8 cellular contexts compared by ENCODE assay signal in the genomic region with DNA sequence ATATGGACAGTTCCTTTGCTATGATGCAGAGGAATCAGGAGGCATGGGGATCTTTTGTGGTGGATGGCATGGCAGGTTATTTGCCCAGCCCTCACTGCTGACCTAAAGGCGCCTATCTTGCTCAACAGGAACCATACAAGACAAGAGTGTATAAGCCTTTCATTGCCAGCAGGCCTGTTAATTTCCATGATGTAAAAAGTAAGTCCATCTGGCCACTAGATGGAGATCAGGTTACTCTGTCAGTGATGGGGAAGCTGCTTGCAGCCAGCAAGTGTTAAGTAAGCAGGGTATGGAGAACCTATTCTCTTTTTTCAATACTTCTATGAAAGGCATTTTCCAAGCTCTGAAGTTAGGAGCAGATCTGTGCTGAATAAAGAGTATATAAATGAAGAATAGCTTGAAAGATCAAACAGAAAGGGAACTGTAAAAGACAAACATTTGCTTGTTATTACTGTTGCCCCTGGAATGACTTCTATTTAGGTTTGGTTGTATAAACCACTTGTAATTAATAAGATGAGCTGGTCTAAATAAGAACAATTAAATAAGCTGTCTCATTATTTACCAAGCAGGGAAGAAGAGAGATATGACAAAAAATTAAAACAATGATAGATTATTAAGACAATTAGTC.
DNase-seq lines count a peak whose midpoint lies in the region; ATAC-seq, FAIRE-seq and TF ChIP-seq lines count a peak whose summit lies in the region.

No MANE protein-coding gene starts in this region.

- TF ChIP-seq POLR2A in A549 (IDR thresholded peaks at IDR 0.05; ENCODE audit: low read length) (no peak), NB4 (IDR thresholded peaks at IDR 0.05; ENCODE audit: extremely low read depth, insufficient read length) (no peak)

- H2AFZ ChIP-seq in keratinocyte (ENCODE audit: control insufficient read depth, low read length), result no peak overlapping the region

- peak; percentile 78 for TF ChIP-seq CTCF in A549 (IDR thresholded peaks at IDR 0.05)
- TF ChIP-seq CTCF in GM10248 (IDR thresholded peaks at IDR 0.05; ENCODE audit: control extremely low read depth, extremely low read depth, low read depth, missing control alignments), result peak; percentile 70
- peak; percentile 91 for TF ChIP-seq CTCF in HFFc6 (IDR thresholded peaks at IDR 0.05)
- peak; percentile 68 for TF ChIP-seq CTCF in NB4 (IDR thresholded peaks at IDR 0.05; ENCODE audit: low read depth, low read length)
- peak; percentile 71 to 83 (median 78) for TF ChIP-seq CTCF in keratinocyte (optimal IDR thresholded peaks at IDR 0.05 in 1 of 3, IDR thresholded peaks at IDR 0.05 in 1 of 3, conservative IDR thresholded peaks at IDR 0.05 in 1 of 3; ENCODE audit: extremely low read depth in 1 of 3, insufficient read depth in 2 of 3, low read length in 3 of 3)

- no peak overlapping the region for H3K9ac ChIP-seq in keratinocyte (ENCODE audit: control insufficient read depth, extremely low read depth, insufficient read depth, low read length)

- H3K4me3 ChIP-seq in A549 (no peak overlapping the region), NB4 (ENCODE audit: low read depth, low read length) (no peak overlapping the region), keratinocyte (ENCODE audit: control insufficient read depth in 2 of 3, extremely low read depth in 1 of 3, insufficient read depth in 2 of 3, low read depth in 1 of 3, low read length in 3 of 3) (no peak overlapping the region)

- peaks cover 23% of the 10 kb centered on the region for H3K4me1 ChIP-seq in A549
- H3K4me1 ChIP-seq in keratinocyte (ENCODE audit: control insufficient read depth, extremely low read depth, insufficient read depth, low read length), result no peaks in the 10 kb centered on the region

- CTCF ChIA-PET in A549 (lab: Yijun Ruan, JAX), result interaction anchor here (0.6 to 3.7 kb wide), 50 partner anchors 9 to 1176 kb away, joined by 3 to 29 read pairs (median 3); partner anchors contain the start of gene DGKH
- CTCF ChIA-PET in GM10248 (lab: Yijun Ruan, JAX), result interaction anchor here (0.7 to 7.8 kb wide), 53 partner anchors 9 to 567 kb away, joined by 3 to 96 read pairs (median 4); no protein-coding TSS in a partner anchor

- H3K27me3 Mint-ChIP-seq in HFFc6 (ENCODE audit: insufficient read depth), result no peaks in the 10 kb centered on the region
- no peaks in the 10 kb centered on the region for H3K27me3 Mint-ChIP-seq in central memory CD8-positive, alpha-beta T cell
- H3K27me3 Mint-ChIP-seq in stimulated activated naive CD8-positive, alpha-beta T cell treated with anti-CD3 and anti-CD28 coated beads, Interleukin-15, amount 100 ng/mL, for 72 hours, result no peaks in the 10 kb centered on the region

- no peaks in the 10 kb centered on the region for H3K9me1 ChIP-seq in keratinocyte (ENCODE audit: control insufficient read depth, extremely low read depth, insufficient read depth, low read length)

- H3K36me3 Mint-ChIP-seq in HFFc6 (ENCODE audit: low read depth), result no peaks in the 10 kb centered on the region
- H3K36me3 Mint-ChIP-seq in central memory CD8-positive, alpha-beta T cell (ENCODE audit: insufficient read depth), result peaks cover 4% of the 10 kb centered on the region

- 0% methylated on average over 1 of the region's 1 CpG for WGBS in A549 (ENCODE audit: missing lambda C conversion rate)

- DNase-seq in A549 (ENCODE audit: low read depth in 1 of 2, low spot score in 1 of 2) (peak; percentile 55 to 90), GM10248 (ENCODE audit: extremely low spot score) (peak; percentile 55), HFFc6 (peak; percentile 85), NB4 (ENCODE audit: low read depth) (peak; percentile 90), SIG-M5 (lab: John Stamatoyannopoulos, UW) (peak; percentile 42), keratinocyte (ENCODE audit: low read depth, low spot score) (peak; percentile 52)
- peak in 1 of 2 donors; percentile 20 for DNase-seq in central memory CD8-positive, alpha-beta T cell (ENCODE audit: low spot score in 2 of 2)
- peak; percentile 15 to 30 for DNase-seq in stimulated activated naive CD8-positive, alpha-beta T cell treated with anti-CD3 and anti-CD28 coated beads, Interleukin-15, amount 100 ng/mL, for 72 hours

- H3K79me2 ChIP-seq in keratinocyte (ENCODE audit: control insufficient read depth, insufficient read depth, low read length), result no peaks in the 10 kb centered on the region

- H3K4me1 Mint-ChIP-seq in HFFc6 (ENCODE audit: low read depth), result peaks cover 18% of the 10 kb centered on the region
- no peaks in the 10 kb centered on the region for H3K4me1 Mint-ChIP-seq in central memory CD8-positive, alpha-beta T cell
- no peaks in the 10 kb centered on the region for H3K4me1 Mint-ChIP-seq in stimulated activated naive CD8-positive, alpha-beta T cell treated with anti-CD3 and anti-CD28 coated beads, Interleukin-15, amount 100 ng/mL, for 72 hours

- dilution Hi-C loops in keratinocyte (cut with MboI; ENCODE audit: extremely low pct_ligation_motif_present, low sequenced_read_pairs), result no loop called here

- peak; percentile 83 for FAIRE-seq in A549 (lab: Jason Lieb, UNC)
- peak; percentile 87 for FAIRE-seq in keratinocyte (lab: Jason Lieb, UNC)

- peak; percentile 90 to 91 for TF ChIP-seq RAD21 in A549 (conservative IDR thresholded peaks at IDR 0.05 in 1 of 2, IDR thresholded peaks at IDR 0.05 in 1 of 2)

- no peaks in the 10 kb centered on the region for H4K20me1 ChIP-seq in keratinocyte (ENCODE audit: control insufficient read depth, extremely low read depth, insufficient read depth, low read length)

- no peak for TF ChIP-seq EP300 in A549 (IDR thresholded peaks at IDR 0.05)

- H3K9me3 Mint-ChIP-seq in HFFc6, result no peaks in the 10 kb centered on the region
- H3K9me3 Mint-ChIP-seq in central memory CD8-positive, alpha-beta T cell, result no peaks in the 10 kb centered on the region
- H3K9me3 Mint-ChIP-seq in stimulated activated naive CD8-positive, alpha-beta T cell treated with anti-CD3 and anti-CD28 coated beads, Interleukin-15, amount 100 ng/mL, for 72 hours, result no peaks in the 10 kb centered on the region

- H3K27ac ChIP-seq in A549, result peak overlapping the region in 1 of 2 experiments; percentile 58; a peak in 2 of 6 replicates
- no peak overlapping the region for H3K27ac ChIP-seq in keratinocyte (ENCODE audit: control insufficient read depth, insufficient read depth, low read length)

- peak; percentile 98 for ATAC-seq in A549
- peak; percentile 82 for ATAC-seq in central memory CD8-positive, alpha-beta T cell (replicated peaks; ENCODE audit: extremely low read depth, poor library complexity, severe bottlenecking)
- peak; percentile 76 for ATAC-seq in stimulated activated naive CD8-positive, alpha-beta T cell treated with anti-CD3 and anti-CD28 coated beads, Interleukin-15, amount 100 ng/mL, for 72 hours

- no peaks in the 10 kb centered on the region for H3K27me3 ChIP-seq in keratinocyte (ENCODE audit: control insufficient read depth, extremely low read depth, insufficient read depth, low read length)

- peaks cover 0 to 4% of the 10 kb centered on the region in 2 experiments for H3K36me3 ChIP-seq in keratinocyte (ENCODE audit: control insufficient read depth in 2 of 2, extremely low read depth in 1 of 2, insufficient read depth in 2 of 2, low read length in 2 of 2)

- no peak overlapping the region for H3K4me3 Mint-ChIP-seq in HFFc6
- H3K4me3 Mint-ChIP-seq in central memory CD8-positive, alpha-beta T cell, result no peak overlapping the region
- H3K4me3 Mint-ChIP-seq in stimulated activated naive CD8-positive, alpha-beta T cell treated with anti-CD3 and anti-CD28 coated beads, Interleukin-15, amount 100 ng/mL, for 72 hours, result no peak overlapping the region

- H3K4me2 ChIP-seq in A549, result peak overlapping the region; percentile 43; the same call in 2 of the 3 replicates
- no peak overlapping the region for H3K4me2 ChIP-seq in keratinocyte (ENCODE audit: control insufficient read depth, extremely low read depth, insufficient read depth, low read depth, low read length)

- H3K9me3 ChIP-seq in A549 (no peaks in the 10 kb centered on the region), keratinocyte (ENCODE audit: control insufficient read depth, low read depth, low read length) (no peaks in the 10 kb centered on the region)

- POLR2A ChIA-PET in A549 (lab: Yijun Ruan, JAX), result interaction anchor here (1.3 to 1.5 kb wide), 4 partner anchors 28 to 380 kb away, joined by 3 to 6 read pairs (median 5); partner anchors contain the start of genes DGKH and VWA8
- POLR2A ChIA-PET in GM10248 (lab: Yijun Ruan, JAX), result interaction anchor here (0.5 kb wide), 1 partner anchor 481 kb away, joined by 3 read pairs; no protein-coding TSS in a partner anchor

- H3K27ac Mint-ChIP-seq in HFFc6, result no peak overlapping the region
- no peak overlapping the region for H3K27ac Mint-ChIP-seq in central memory CD8-positive, alpha-beta T cell (ENCODE audit: low read depth)
- H3K27ac Mint-ChIP-seq in stimulated activated naive CD8-positive, alpha-beta T cell treated with anti-CD3 and anti-CD28 coated beads, Interleukin-15, amount 100 ng/mL, for 72 hours, result no peak overlapping the region

TF ChIP-seq in A549, 52 proteins besides CTCF, POLR2A, EP300 and RAD21:
- no peak for TF ChIP-seq CHD2 (IDR thresholded peaks at IDR 0.05; ENCODE audit: low read length, partially characterized antibody)
- TF ChIP-seq SMC3 (IDR thresholded peaks at IDR 0.05), result peak; percentile 91
- TF ChIP-seq CEBPB (IDR thresholded peaks at IDR 0.05), result peak in 1 of 2 experiments; percentile 43; a peak in 3 of 4 replicates
TF ChIP-seq in A549: peak in this region for 2.
